14 cellular contexts compared by ENCODE assay signal in genomic region chr2:219638217-219638947, GRCh38. TPM values are rescaled to one million over a fixed set of nuclear protein-coding genes. Genes with fewer than 3 reads are reported as not detected.
DNase-seq lines count a peak whose midpoint lies in the region; ATAC-seq, FAIRE-seq and TF ChIP-seq lines count a peak whose summit lies in the region.
"Had no signal": no experiment of that assay in that cellular context is flagged by ENCODE, and none has a peak within 500 bp of the region (broad histone marks: within the 10 kb centered on the region; RNA-seq: fewer than 3 reads in every experiment).

No MANE protein-coding gene starts in this region.

- peaks cover 4% of the 10 kb centered on the region for H3K36me3 ChIP-seq in bronchial epithelial cell (ENCODE audit: control insufficient read depth, insufficient read depth, low read length)
- no peaks in the 10 kb centered on the region for H3K36me3 ChIP-seq in thyroid gland
- H3K36me3 ChIP-seq: adrenal gland had no signal

- no peak overlapping the region for H3K27ac ChIP-seq in thyroid gland
- H3K27ac ChIP-seq: adrenal gland had no signal

- TF ChIP-seq POLR2A in thyroid gland (IDR thresholded peaks at IDR 0.05), result no peak

- no peaks in the 10 kb centered on the region for H3K27me3 ChIP-seq in bronchial epithelial cell (ENCODE audit: control insufficient read depth, insufficient read depth, low read length)
- H3K27me3 ChIP-seq in thyroid gland, result no peaks in the 10 kb centered on the region
- H3K27me3 ChIP-seq: adrenal gland had no signal

- 90 to 94% methylated on average over 13 to 15 of the region's 17 CpGs for WGBS in thyroid gland, 2 donors

- no peaks in the 10 kb centered on the region for H3K9me3 Mint-ChIP-seq in activated T-helper 17 cell treated with anti-CD3 and anti-CD28 coated beads, Interleukin-2, amount 50 U/mL, for 72 hours
- H3K9me3 Mint-ChIP-seq: CD8-positive, alpha-beta T cell; stimulated activated naive CD8-positive, alpha-beta T cell treated with anti-CD3 and anti-CD28 coated beads, Interleukin-15, Interleukin-2, amounts not matched to agents 100 ng/mL and 50 ng/mL, for 24 hours had no signal

- no peaks in the 10 kb centered on the region for H3K36me3 Mint-ChIP-seq in activated T-helper 17 cell treated with anti-CD3 and anti-CD28 coated beads, Interleukin-2, amount 50 U/mL, for 72 hours (ENCODE audit: low read depth)
- H3K36me3 Mint-ChIP-seq: CD8-positive, alpha-beta T cell had no signal

- ATAC-seq in activated T-helper 17 cell treated with anti-CD3 and anti-CD28 coated beads, Interleukin-2, amount 50 U/mL, for 72 hours (replicated peaks), result no peak
- ATAC-seq: CD8-positive, alpha-beta T cell; mucosa of descending colon had no signal

- intact Hi-C loops in thyroid gland (cut with DNase I), result loop anchor here (10.0 kb wide), 1 partner anchor 234 kb away; no protein-coding TSS in a partner anchor

- H3K4me1 ChIP-seq in thyroid gland, result peaks cover 0 to 8% of the 10 kb centered on the region in 2 donors

- H3K4me1 Mint-ChIP-seq in activated T-helper 17 cell treated with anti-CD3 and anti-CD28 coated beads, Interleukin-2, amount 50 U/mL, for 72 hours, result no peaks in the 10 kb centered on the region

- no peak overlapping the region for H3K4me3 ChIP-seq in AG09309 (ENCODE audit: control insufficient read depth, low read depth, low read length)
- no peak overlapping the region for H3K4me3 ChIP-seq in bronchial epithelial cell (ENCODE audit: low read depth, low read length)
- no peak overlapping the region for H3K4me3 ChIP-seq in thyroid gland (replicated peaks in 1 of 3)
- H3K4me3 ChIP-seq: adrenal gland, mucosa of descending colon had no signal

- H3K27me3 Mint-ChIP-seq in activated T-helper 17 cell treated with anti-CD3 and anti-CD28 coated beads, Interleukin-2, amount 50 U/mL, for 72 hours, result peaks cover 13% of the 10 kb centered on the region

- FAIRE-seq in bronchial epithelial cell (lab: Jason Lieb, UNC), result peak; percentile 13

- no peak overlapping the region for H3K27ac Mint-ChIP-seq in activated T-helper 17 cell treated with anti-CD3 and anti-CD28 coated beads, Interleukin-2, amount 50 U/mL, for 72 hours
- H3K27ac Mint-ChIP-seq: CD8-positive, alpha-beta T cell; stimulated activated naive CD8-positive, alpha-beta T cell treated with anti-CD3 and anti-CD28 coated beads, Interleukin-15, Interleukin-2, amounts not matched to agents 100 ng/mL and 50 ng/mL, for 24 hours had no signal

- no peak overlapping the region for H3K4me3 Mint-ChIP-seq in activated T-helper 17 cell treated with anti-CD3 and anti-CD28 coated beads, Interleukin-2, amount 50 U/mL, for 72 hours
- H3K4me3 Mint-ChIP-seq: CD8-positive, alpha-beta T cell; stimulated activated naive CD8-positive, alpha-beta T cell treated with anti-CD3 and anti-CD28 coated beads, Interleukin-15, Interleukin-2, amounts not matched to agents 100 ng/mL and 50 ng/mL, for 24 hours had no signal

- DNase-seq in AG09309 (ENCODE audit: low read depth) (no peak), GM20000 (ENCODE audit: low spot score) (peak; percentile 11), bronchial epithelial cell (ENCODE audit: low read depth) (no peak), iPS-NIHi7 (ENCODE audit: extremely low spot score) (peak; percentile 63), NCI-H146 treated with DMSO at 0.1 percent for 48 hours (lab: John Stamatoyannopoulos, UW; ENCODE audit: unreplicated experiment) (no peak), thyroid gland (no peak), COLO829 (ENCODE audit: low spot score) (no peak)
- DNase-seq: adrenal gland; effector memory CD4-positive, alpha-beta T cell; mucosa of descending colon; stimulated activated CD4-positive, alpha-beta T cell treated with anti-CD3 and anti-CD28 coated beads, Interleukin-4, amount 100 ng/mL, for 4 hours had no signal

- H3K9me3 ChIP-seq in thyroid gland, result no peaks in the 10 kb centered on the region
- H3K9me3 ChIP-seq: adrenal gland, mucosa of descending colon had no signal

- TF ChIP-seq CTCF in AG09309 (IDR thresholded peaks at IDR 0.05; ENCODE audit: control insufficient read depth, insufficient read depth, low read depth, low read length, missing control alignments), result peak; percentile 33
- no peak for TF ChIP-seq CTCF in GM20000 (IDR thresholded peaks at IDR 0.05; ENCODE audit: extremely low read depth, missing control alignments)
- peak; percentile 43 for TF ChIP-seq CTCF in bronchial epithelial cell (IDR thresholded peaks at IDR 0.05; ENCODE audit: insufficient read depth, low read length, severe bottlenecking)
- no peak for TF ChIP-seq CTCF in thyroid gland (IDR thresholded peaks at IDR 0.05)

RNA-seq across cellular contexts. Expression of gene SLC4A3, which starts 11.0 kb away (rescaled TPM):
- total RNA-seq in bronchial epithelial cell (1.6 and 3.6 TPM in 2 replicates), thyroid gland (1 to 10 TPM; 1.2 to 3.2 (median 2.8) TPM)
- not detected for total RNA-seq in activated T-helper 17 cell treated with anti-CD3 and anti-CD28 coated beads, Interleukin-2, amount 50 U/mL, for 72 hours
- total RNA-seq: CD8-positive, alpha-beta T cell had no signal

RNA-seq across cellular contexts. Expression of gene STK11IP, which starts 40.7 kb away (rescaled TPM):
- 11.3 and 16.9 TPM in 2 replicates for total RNA-seq in bronchial epithelial cell
- total RNA-seq in activated T-helper 17 cell treated with anti-CD3 and anti-CD28 coated beads, Interleukin-2, amount 50 U/mL, for 72 hours, result 10 to 100 TPM; 28.4 to 31.4 TPM
- total RNA-seq in thyroid gland, result 10 to 100 TPM; 14.6 to 25.0 (median 19.7) TPM

Comparison
In these comparisons a context has a peak if more than half of its experiments do, and no peak if none do; other contexts are left out.
1. DNase-seq: peak in GM20000 (single experiment) and iPS-NIHi7 (single experiment); none in AG09309 (single experiment), bronchial epithelial cell (single experiment), NCI-H146 treated with DMSO at 0.1 percent for 48 hours (single experiment), thyroid gland (0 of 2) and COLO829 (single experiment).
2. CTCF ChIP-seq: peak in AG09309 (single experiment) and bronchial epithelial cell (single experiment); none in GM20000 (single experiment) and thyroid gland (0 of 6).